ENCODE assay signal across 8 cellular contexts in the genomic region with DNA sequence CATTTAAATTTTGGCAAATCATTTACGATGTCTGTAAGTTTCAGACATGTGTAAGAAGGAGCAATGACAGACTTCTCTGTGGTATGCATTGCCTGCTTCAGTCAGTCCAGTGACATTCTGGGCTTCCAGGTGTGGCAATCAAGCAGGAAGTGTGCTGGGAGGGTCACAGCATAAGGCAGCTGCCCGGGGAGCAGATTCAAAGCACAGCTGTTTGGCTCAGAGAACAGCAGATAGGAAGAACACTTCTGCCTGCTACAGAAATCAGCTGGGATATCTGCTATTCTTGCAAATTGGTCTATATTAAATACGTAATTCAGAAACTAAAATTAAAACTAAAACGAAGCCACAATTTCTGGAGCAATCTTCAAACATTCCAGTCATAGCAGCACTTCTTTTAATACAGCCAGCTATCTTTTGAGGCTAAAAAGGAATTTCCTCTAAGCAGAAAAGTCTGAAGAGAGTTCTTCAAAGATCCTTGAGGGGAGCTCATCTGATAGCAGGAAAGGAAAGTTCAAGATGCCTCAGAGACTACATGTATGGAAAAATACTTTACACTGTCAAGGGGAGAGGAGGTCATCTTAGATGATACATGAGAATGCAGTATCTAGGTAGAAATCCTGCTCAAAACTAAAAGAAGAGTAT. TPM values are rescaled to one million over a fixed set of nuclear protein-coding genes. Genes with fewer than 3 reads are reported as not detected.
A peak's percentile ranks its signal among the peaks of the same experiment; 100 is the strongest.
DNase-seq lines count a peak whose midpoint lies in the region; ATAC-seq and TF ChIP-seq lines count a peak whose summit lies in the region.
"Had no signal": no experiment of that assay in that cellular context is flagged by ENCODE, and none has a peak within 500 bp of the region (broad histone marks: within the 10 kb centered on the region; RNA-seq: fewer than 3 reads in every experiment).

No MANE protein-coding gene starts in this region.

- H3K9me3 ChIP-seq in neural progenitor cell (ENCODE audit: low read depth) (no peaks in the 10 kb centered on the region), A673 (ENCODE audit: low read depth, low read length, poor library complexity, severe bottlenecking) (no peaks in the 10 kb centered on the region)

- H3F3A ChIP-seq in neural progenitor cell (ENCODE audit: low read depth) = no peaks in the 10 kb centered on the region

- H3K27me3 Mint-ChIP-seq in neural progenitor cell (ENCODE audit: insufficient read depth, low read depth) = peaks cover 7% of the 10 kb centered on the region
- H3K27me3 Mint-ChIP-seq: T-cell had no signal

- no peak overlapping the region for H2AFZ ChIP-seq in neural progenitor cell (replicated peaks)

- no TSS peak for BruUV-seq in A673 (replicated peaks; lab: Mats Ljungman, UMichigan)

- H3K79me2 ChIP-seq in neural progenitor cell (ENCODE audit: low read depth) = no peaks in the 10 kb centered on the region

- no peaks in the 10 kb centered on the region for H4K20me1 ChIP-seq in neural progenitor cell (ENCODE audit: low read depth)

- no peaks in the 10 kb centered on the region for H3K4me1 ChIP-seq in neural progenitor cell
- peaks cover 9% of the 10 kb centered on the region for H3K4me1 ChIP-seq in A673 (ENCODE audit: insufficient read depth, low read length, poor library complexity, severe bottlenecking)

- no peak for TF ChIP-seq CTCF in neural progenitor cell (IDR thresholded peaks at IDR 0.05)
- no peak for TF ChIP-seq CTCF in A673 (conservative IDR thresholded peaks at IDR 0.05; ENCODE audit: low read depth, low read length)

- H3K27ac ChIP-seq in neural progenitor cell (no peak overlapping the region), A673 (ENCODE audit: low read depth, low read length, poor library complexity, severe bottlenecking) (no peak overlapping the region)

- CTCF ChIA-PET in A673 (lab: Charles Lee) = no interaction called here

- H3K36me3 Mint-ChIP-seq in neural progenitor cell = no peaks in the 10 kb centered on the region
- H3K36me3 Mint-ChIP-seq: T-cell had no signal

- H3K4me3 ChIP-seq in neural progenitor cell (no peak overlapping the region), A673 (ENCODE audit: low read depth, low read length, poor library complexity, severe bottlenecking) (no peak overlapping the region)

- peak; percentile 17 for DNase-seq in astrocyte of the hippocampus (ENCODE audit: low read depth, low spot score)
- DNase-seq in neural progenitor cell (ENCODE audit: low spot score) = peak; percentile 16
- DNase-seq in activated CD8-positive, alpha-beta memory T cell treated with anti-CD3 and anti-CD28 coated beads for 24 hours = no peak
- DNase-seq in A673 (ENCODE audit: low spot score) = no peak

- no peak overlapping the region for H3K27ac Mint-ChIP-seq in neural progenitor cell
- H3K27ac Mint-ChIP-seq: T-cell had no signal

- POLR2A ChIA-PET in A673 (lab: Charles Lee; ENCODE audit: low non-redundant PET) = no interaction called here

- intact Hi-C loops in A673 (cut with micrococcal nuclease; ENCODE audit: unreplicated experiment) = no loop called here

- H3K4me2 ChIP-seq in neural progenitor cell = no peak overlapping the region

- peak; percentile 87 for ATAC-seq in GM18499 (IDR thresholded peaks at IDR 0.05; ENCODE audit: insufficient read depth, unreplicated experiment)
- ATAC-seq in GM21526 (IDR thresholded peaks at IDR 0.05; ENCODE audit: low FRiP score, unreplicated experiment) = peak; percentile 85
- ATAC-seq in HG03575 (IDR thresholded peaks at IDR 0.05; ENCODE audit: extremely low read depth, insufficient number of reproducible peaks, low FRiP score, unreplicated experiment) = peak; percentile 95

- H3K9me3 Mint-ChIP-seq in neural progenitor cell = no peaks in the 10 kb centered on the region
- H3K9me3 Mint-ChIP-seq: T-cell had no signal

- H3K9ac ChIP-seq in neural progenitor cell = no peak overlapping the region

- no peaks in the 10 kb centered on the region for H3K27me3 ChIP-seq in neural progenitor cell
- H3K27me3 ChIP-seq in A673 (replicated peaks; ENCODE audit: insufficient read depth, low read depth, low read length, poor library complexity) = no peaks in the 10 kb centered on the region

- H3K4me1 Mint-ChIP-seq in neural progenitor cell = peaks cover 6% of the 10 kb centered on the region

- no peak overlapping the region for H3K4me3 Mint-ChIP-seq in neural progenitor cell
- H3K4me3 Mint-ChIP-seq: T-cell had no signal

- no peaks in the 10 kb centered on the region for H3K36me3 ChIP-seq in neural progenitor cell
- no peaks in the 10 kb centered on the region for H3K36me3 ChIP-seq in A673 (ENCODE audit: insufficient read depth, low read length, poor library complexity, severe bottlenecking)

RNA-seq across cellular contexts. Expression of a gene that starts 47.4 kb away (rescaled TPM):
- total RNA-seq in neural progenitor cell (ENCODE audit: low replicate concordance) (44.6 and 62.3 TPM in 2 replicates), A673 (2021) (89.7 and 90.7 TPM in 2 replicates)

Comparison
In these comparisons a context has a peak if more than half of its experiments do, and no peak if none do; other contexts are left out.
1. DNase-seq: peak in astrocyte of the hippocampus (single experiment) and neural progenitor cell (single experiment); none in activated CD8-positive, alpha-beta memory T cell treated with anti-CD3 and anti-CD28 coated beads for 24 hours (single experiment) and A673 (single experiment).
2. Peak in every context shown above with its lines, with median percentiles within 50 percentile points of each other: ATAC-seq.